Comparison of ENCODE assay signal across 10 cellular contexts in genomic region chr14:74954232-74954946, GRCh38. TPM values are rescaled to one million over a fixed set of nuclear protein-coding genes. Genes with fewer than 3 reads are reported as not detected.
DNase-seq lines count a peak whose midpoint lies in the region; ATAC-seq and TF ChIP-seq lines count a peak whose summit lies in the region.
"Had no signal": no experiment of that assay in that cellular context is flagged by ENCODE, and none has a peak within 500 bp of the region (broad histone marks: within the 10 kb centered on the region; RNA-seq: fewer than 3 reads in every experiment).

No MANE protein-coding gene starts in this region.

- peaks cover 17% of the 10 kb centered on the region for H3K4me1 ChIP-seq in NT2/D1 (ENCODE audit: insufficient read depth, insufficient read length)
- peaks cover 17 to 35% (median 27%) of the 10 kb centered on the region in 3 donors for H3K4me1 ChIP-seq in skeletal muscle tissue (ENCODE audit: control insufficient read depth in 3 of 3, insufficient read depth in 3 of 3, low read length in 3 of 3)
- no peaks in the 10 kb centered on the region for H3K4me1 ChIP-seq in OCI-LY7 (ENCODE audit: insufficient read depth, low read length, poor library complexity, severe bottlenecking)

- peaks cover 14% of the 10 kb centered on the region for H3K27me3 ChIP-seq in NT2/D1 (ENCODE audit: insufficient read depth, insufficient read length)
- H3K27me3 ChIP-seq in skeletal muscle tissue (ENCODE audit: control insufficient read depth in 3 of 3, insufficient read depth in 3 of 3, low read length in 3 of 3) = peaks cover 0 to 10% (median 3%) of the 10 kb centered on the region in 3 donors

- ATAC-seq in stimulated activated naive B cell treated with anti-CD40 and anti-IgM and Interleukin-4, amounts not matched to agents 10 μg/mL and 1 μg/mL and 100 μg/mL, for 72 hours (replicated peaks) = no peak

- POLR2A ChIA-PET in OCI-LY7 (lab: Charles Lee) = interaction anchor here (0.6 to 1.5 kb wide), 3 partner anchors 14 to 90 kb away, joined by 3 to 4 read pairs (median 3); no protein-coding TSS in a partner anchor

- no peaks in the 10 kb centered on the region for H3K9me2 ChIP-seq in OCI-LY7 (ENCODE audit: insufficient read depth, low read length)

- H3K9me3 ChIP-seq in NT2/D1 (ENCODE audit: insufficient read depth, low read length) (no peaks in the 10 kb centered on the region), skeletal muscle tissue (ENCODE audit: control insufficient read depth in 3 of 3, low read length in 3 of 3) (no peaks in the 10 kb centered on the region), OCI-LY7 (ENCODE audit: low read length) (no peaks in the 10 kb centered on the region)

- intact Hi-C loops in OCI-LY7 (cut with micrococcal nuclease; ENCODE audit: unreplicated experiment) = no loop called here

- H2AFZ ChIP-seq in OCI-LY7 (ENCODE audit: low read length) = no peak overlapping the region

- H3K36me3 ChIP-seq in NT2/D1 (ENCODE audit: insufficient read depth, insufficient read length, low read length) = no peaks in the 10 kb centered on the region
- no peaks in the 10 kb centered on the region for H3K36me3 ChIP-seq in skeletal muscle tissue (ENCODE audit: control insufficient read depth in 3 of 3, insufficient read depth in 3 of 3, low read length in 3 of 3)
- no peaks in the 10 kb centered on the region for H3K36me3 ChIP-seq in OCI-LY7 (ENCODE audit: insufficient read depth, low read length)

- peak overlapping the region; percentile 70 for H3K9ac ChIP-seq in NT2/D1 (ENCODE audit: insufficient read length, low read depth)
- peak overlapping the region in 2 of 3 donors; percentile 46 to 73 for H3K9ac ChIP-seq in skeletal muscle tissue (ENCODE audit: low read depth in 1 of 3, low read length in 3 of 3)
- H3K9ac ChIP-seq: KMS-11 had no signal

- no peak overlapping the region for H3K27ac ChIP-seq in skeletal muscle tissue (ENCODE audit: low read depth, low read length)
- no peak overlapping the region for H3K27ac ChIP-seq in OCI-LY7 (ENCODE audit: low read depth, low read length, poor library complexity, severe bottlenecking)
- H3K27ac ChIP-seq: KMS-11 had no signal

- no peak for DNase-seq in HFF-Myc (ENCODE audit: extremely low read depth, low read depth)
- no peak for DNase-seq in NT2/D1 (ENCODE audit: low read depth, low spot score)
- DNase-seq in foreskin fibroblast = peak in 1 of 2 donors; percentile 42
- DNase-seq in H4 (ENCODE audit: low spot score) = no peak
- DNase-seq in OCI-LY7 (ENCODE audit: low spot score) = no peak
- DNase-seq in stimulated activated naive B cell treated with anti-CD40 and anti-IgM and Interleukin-4, amounts not matched to agents 10 μg/mL and 1 μg/mL and 100 μg/mL, for 72 hours = no peak
- no peak for DNase-seq in GOT3 (lab: John Stamatoyannopoulos, UW)
- DNase-seq: activated CD4-positive, alpha-beta T cell treated with anti-CD3 and anti-CD28 coated beads, Interleukin-2, amount 50 U/mL, for 48 hours had no signal

- BruUV-seq in OCI-LY7 (replicated peaks; lab: Mats Ljungman, UMichigan) = no TSS peak

- CTCF ChIA-PET in OCI-LY7 (lab: Charles Lee; ENCODE audit: unreplicated experiment) = interaction anchor here (0.6 kb wide), 1 partner anchor 31 kb away, joined by 3 read pairs; the partner anchor contains the start of gene RPS6KL1

- peaks cover 0 to 5% of the 10 kb centered on the region in 2 donors for H3K4me1 Mint-ChIP-seq in stimulated activated naive B cell treated with anti-CD40 and anti-IgM and Interleukin-4, amounts not matched to agents 10 μg/mL and 1 μg/mL and 100 μg/mL, for 72 hours

- no peak overlapping the region for H3K27ac Mint-ChIP-seq in stimulated activated naive B cell treated with anti-CD40 and anti-IgM and Interleukin-4, amounts not matched to agents 10 μg/mL and 1 μg/mL and 100 μg/mL, for 72 hours

- H4K20me1 ChIP-seq in OCI-LY7 (ENCODE audit: insufficient read depth, low read length) = no peaks in the 10 kb centered on the region

- H3K4me2 ChIP-seq in OCI-LY7 (ENCODE audit: low read length) = no peak overlapping the region

- H3K4me3 Mint-ChIP-seq in stimulated activated naive B cell treated with anti-CD40 and anti-IgM and Interleukin-4, amounts not matched to agents 10 μg/mL and 1 μg/mL and 100 μg/mL, for 72 hours = no peak overlapping the region

- TF ChIP-seq CTCF in HFF-Myc (IDR thresholded peaks at IDR 0.05; ENCODE audit: low read depth, low read length, missing control alignments) = no peak
- TF ChIP-seq CTCF in foreskin fibroblast (IDR thresholded peaks at IDR 0.05; ENCODE audit: low read depth, low read length) = no peak
- TF ChIP-seq CTCF in OCI-LY7 (conservative IDR thresholded peaks at IDR 0.05; ENCODE audit: low read length) = no peak

- no peaks in the 10 kb centered on the region for H3K9me3 Mint-ChIP-seq in stimulated activated naive B cell treated with anti-CD40 and anti-IgM and Interleukin-4, amounts not matched to agents 10 μg/mL and 1 μg/mL and 100 μg/mL, for 72 hours

- H3K27me3 Mint-ChIP-seq in stimulated activated naive B cell treated with anti-CD40 and anti-IgM and Interleukin-4, amounts not matched to agents 10 μg/mL and 1 μg/mL and 100 μg/mL, for 72 hours = peaks cover 23 to 42% of the 10 kb centered on the region in 2 donors

- H3K79me2 ChIP-seq in OCI-LY7 (ENCODE audit: insufficient read depth, low read depth, low read length) = no peaks in the 10 kb centered on the region

- no peaks in the 10 kb centered on the region for H3K36me3 Mint-ChIP-seq in stimulated activated naive B cell treated with anti-CD40 and anti-IgM and Interleukin-4, amounts not matched to agents 10 μg/mL and 1 μg/mL and 100 μg/mL, for 72 hours

- H3K4me3 ChIP-seq in HFF-Myc (replicated peaks; ENCODE audit: low read depth, low read length) = peak overlapping the region; percentile 70
- peak overlapping the region; percentile 59 for H3K4me3 ChIP-seq in NT2/D1 (ENCODE audit: insufficient read length, low read depth)
- H3K4me3 ChIP-seq in foreskin fibroblast (ENCODE audit: low read depth in 1 of 2, low read length in 2 of 2) = peak overlapping the region; percentile 57 to 72
- peak overlapping the region; percentile 63 to 67 (median 65) for H3K4me3 ChIP-seq in skeletal muscle tissue (ENCODE audit: low read length in 3 of 3)
- H3K4me3 ChIP-seq in OCI-LY7 (ENCODE audit: low read depth, low read length, poor library complexity, severe bottlenecking) = no peak overlapping the region

RNA-seq across cellular contexts. Expression of gene PGF, which starts 1.0 kb away (rescaled TPM):
- total RNA-seq in skeletal muscle tissue = 8.9 TPM
- 2.6 and 3.1 TPM in 2 replicates for total RNA-seq in H4 (2014; rRNA removed; shearing (Covaris generic))
- 0.09 and 0.13 TPM in 2 replicates for total RNA-seq in OCI-LY7 (2014; rRNA removed; shearing (Covaris generic))
- total RNA-seq in OCI-LY7 (2022) = 0.19 TPM in 1 of 2 replicates, not detected in the other

RNA-seq across cellular contexts. Expression of gene RPS6KL1, which starts 31.3 kb away (rescaled TPM):
- total RNA-seq in skeletal muscle tissue = 3.1 TPM
- total RNA-seq in H4 (2014; rRNA removed; shearing (Covaris generic)) = not detected in 2 replicates
- 6.1 and 11.3 TPM in 2 replicates for total RNA-seq in OCI-LY7 (2014; rRNA removed; shearing (Covaris generic))
- 14.0 and 15.3 TPM in 2 replicates for total RNA-seq in OCI-LY7 (2022)

RNA-seq across cellular contexts. Expression of gene EIF2B2, which starts 48.3 kb away (rescaled TPM):
- total RNA-seq in skeletal muscle tissue (18.8 TPM), OCI-LY7 (2022) (49.8 and 53.8 TPM in 2 replicates)
- 51.0 and 90.5 TPM in 2 replicates for total RNA-seq in H4 (2014; rRNA removed; shearing (Covaris generic))
- total RNA-seq in OCI-LY7 (2014; rRNA removed; shearing (Covaris generic)) = 33.5 and 42.0 TPM in 2 replicates
